ENCODE assay signal across 7 cellular contexts in genomic region chr16:1812732-1813163, GRCh38. TPM values are rescaled to one million over a fixed set of nuclear protein-coding genes. Genes with fewer than 3 reads are reported as not detected.
DNase-seq lines count a peak whose midpoint lies in the region; ATAC-seq and TF ChIP-seq lines count a peak whose summit lies in the region.

No MANE protein-coding gene starts in this region.

- H3K36me3 Mint-ChIP-seq in neural crest cell (ENCODE audit: low read depth), result peaks cover under 1% of the 10 kb centered on the region
- H3K36me3 Mint-ChIP-seq in type B pancreatic cell, result peaks cover 6% of the 10 kb centered on the region

- H3K9me3 Mint-ChIP-seq in neural crest cell (no peaks in the 10 kb centered on the region), type B pancreatic cell (no peaks in the 10 kb centered on the region)

- H3K4me1 Mint-ChIP-seq in neural crest cell (no peaks in the 10 kb centered on the region), type B pancreatic cell (ENCODE audit: unreplicated experiment) (no peaks in the 10 kb centered on the region)

- ATAC-seq in GM18520 (IDR thresholded peaks at IDR 0.05; ENCODE audit: unreplicated experiment), result no peak

- DNase-seq in GM13977 (ENCODE audit: low spot score) (no peak), NCI-H345 (lab: John Stamatoyannopoulos, UW) (peak; percentile 82), activated T-cell treated with anti-CD3 and anti-CD28 coated beads for 1 hour (ENCODE audit: low read depth) (peak; percentile 45), erythroblast (lab: John Stamatoyannopoulos, UW) (peak; percentile 82 to 84), neural crest cell (ENCODE audit: low read depth, low spot score) (peak; percentile 32), type B pancreatic cell (ENCODE audit: extremely low spot score, unreplicated experiment) (no peak)

- H3K4me3 Mint-ChIP-seq in neural crest cell (no peak overlapping the region), type B pancreatic cell (no peak overlapping the region)

- no peak for TF ChIP-seq POLR2A in erythroblast (IDR thresholded peaks at IDR 0.05; ENCODE audit: low read length)

- TF ChIP-seq CTCF in GM13977 (IDR thresholded peaks at IDR 0.05; ENCODE audit: extremely low read depth, insufficient read depth, missing control alignments) (peak; percentile 54), neural crest cell (conservative IDR thresholded peaks at IDR 0.05) (peak; percentile 51), type B pancreatic cell (conservative IDR thresholded peaks at IDR 0.05) (peak; percentile 60)

- in situ Hi-C loops in GM13977 (cut with MboI; ENCODE audit: low pct_unique_long_range_greater_than_20kb, low sequenced_read_pairs, unreplicated experiment), result no loop called here

- H3K27me3 Mint-ChIP-seq in neural crest cell (ENCODE audit: low read depth) (no peaks in the 10 kb centered on the region), type B pancreatic cell (no peaks in the 10 kb centered on the region)

- no peak overlapping the region for H3K27ac Mint-ChIP-seq in neural crest cell (ENCODE audit: unreplicated experiment)
- no peak overlapping the region for H3K27ac Mint-ChIP-seq in type B pancreatic cell

RNA-seq across cellular contexts. Expression of gene HAGH, which starts 13.9 kb away (rescaled TPM):
- total RNA-seq in neural crest cell (31.1 TPM in 2 replicates), type B pancreatic cell (ENCODE audit: low replicate concordance) (32.0 and 36.7 TPM in 2 replicates)

RNA-seq across cellular contexts. Expression of gene FAHD1, which starts 14.3 kb away (rescaled TPM):
- total RNA-seq in neural crest cell (27.2 and 28.0 TPM in 2 replicates), type B pancreatic cell (ENCODE audit: low replicate concordance) (33.2 and 41.1 TPM in 2 replicates)

RNA-seq across cellular contexts. Expression of gene IGFALS, which starts 19.2 kb away (rescaled TPM):
- total RNA-seq in neural crest cell (0.14 TPM in 1 of 2 replicates, not detected in the other), type B pancreatic cell (ENCODE audit: low replicate concordance) (0.17 and 0.59 TPM in 2 replicates)

RNA-seq across cellular contexts. Expression of gene NUBP2, which starts 30.0 kb away (rescaled TPM):
- 71.0 and 73.8 TPM in 2 replicates for total RNA-seq in neural crest cell
- 54.5 and 66.6 TPM in 2 replicates for total RNA-seq in type B pancreatic cell (ENCODE audit: low replicate concordance)

RNA-seq across cellular contexts. Expression of gene SPSB3, which starts 30.4 kb away (rescaled TPM):
- total RNA-seq in neural crest cell (23.1 and 23.8 TPM in 2 replicates), type B pancreatic cell (ENCODE audit: low replicate concordance) (51.2 and 71.3 TPM in 2 replicates)

Comparison
In these comparisons a context has a peak if more than half of its experiments do, and no peak if none do; other contexts are left out.
1. DNase-seq: peak in NCI-H345 (single experiment), activated T-cell treated with anti-CD3 and anti-CD28 coated beads for 1 hour (single experiment), erythroblast (2 of 2) and neural crest cell (single experiment); none in GM13977 (single experiment) and type B pancreatic cell (single experiment).
2. Peak in every context shown above with its lines, with median percentiles within 50 percentile points of each other: CTCF ChIP-seq.